ENCODE assay signal across 8 cellular contexts in the genomic region with DNA sequence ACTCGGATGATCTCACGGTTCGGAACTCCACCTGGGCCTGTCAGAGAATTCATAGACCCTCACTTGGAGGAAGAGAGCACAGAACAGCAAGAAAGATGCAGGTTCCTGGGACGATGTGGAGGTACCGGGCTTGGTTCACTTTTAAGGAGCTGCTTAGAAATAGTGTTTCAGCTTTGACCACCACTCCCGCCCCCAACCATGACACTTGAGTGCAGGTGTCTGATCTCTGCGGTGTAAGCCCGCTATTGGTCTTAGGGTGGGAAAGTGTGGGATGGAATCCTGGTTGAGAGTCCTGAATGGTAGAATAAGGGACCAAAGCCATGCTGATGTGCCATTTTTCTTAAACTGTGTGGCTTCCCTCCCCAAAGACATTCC.
DNase-seq lines count a peak whose midpoint lies in the region; ATAC-seq, FAIRE-seq and TF ChIP-seq lines count a peak whose summit lies in the region.
"Had no signal": no experiment of that assay in that cellular context is flagged by ENCODE, and none has a peak within 500 bp of the region (broad histone marks: within the 10 kb centered on the region; RNA-seq: fewer than 3 reads in every experiment).

No MANE protein-coding gene starts in this region.

- no peak overlapping the region for H4K8ac ChIP-seq in H1 (ENCODE audit: extremely low read depth, insufficient read depth, low read length)

- no peak overlapping the region for H2BK5ac ChIP-seq in H1 (ENCODE audit: low read depth, low read length)

- 81% methylated on average over 8 of the region's 8 CpGs; no CpG with 5 or more reads in 1 of the 2 experiments for WGBS in H1 (ENCODE audit: extremely low coverage in 1 of 2, insufficient coverage in 1 of 2, insufficient read length in 1 of 2, insufficient replicate concordance in 2 of 2, low coverage in 1 of 2, low lambda C conversion rate in 2 of 2, missing lambda C conversion rate in 1 of 2), 2 experiments
- WGBS in prostate gland = 53% methylated on average over 8 of the region's 8 CpGs

- no peak for ATAC-seq in HG03571 (IDR thresholded peaks at IDR 0.05; ENCODE audit: unreplicated experiment)

- H2BK120ac ChIP-seq in H1 (replicated peaks; ENCODE audit: low read depth, low read length) = no peak overlapping the region

- no peak for TF ChIP-seq POLR2A in Peyer's patch (IDR thresholded peaks at IDR 0.05)
- TF ChIP-seq POLR2A in H1 (IDR thresholded peaks at IDR 0.05; ENCODE audit: control extremely low read depth in 1 of 2, low read depth in 2 of 2, low read length in 2 of 2) = no peak
- no peak for TF ChIP-seq POLR2A in prostate gland (IDR thresholded peaks at IDR 0.05)

- no peak overlapping the region for H4K91ac ChIP-seq in H1 (replicated peaks; ENCODE audit: insufficient read length, low read length)

- H3K23ac ChIP-seq in H1 (ENCODE audit: insufficient read length) = no peak overlapping the region

- H2AK5ac ChIP-seq in H1 (ENCODE audit: low read depth, low read length) = no peak overlapping the region

- peak overlapping the region; percentile 57 for H3K27ac ChIP-seq in DOHH2 (ENCODE audit: low read depth, low read length)
- peak overlapping the region in 3 of 4 donors; percentile 47 to 67 (median 66) for H3K27ac ChIP-seq in Peyer's patch
- H3K27ac ChIP-seq in H1 (ENCODE audit: low read depth, low read length) = no peak overlapping the region
- H3K27ac ChIP-seq in prostate gland = peak overlapping the region; percentile 41 to 49

- POLR2A ChIA-PET in H1 (lab: Charles Lee; ENCODE audit: partially characterized antibody) (no interaction called here), GM10248 (lab: Yijun Ruan, JAX) (interaction anchor here (0.5 kb wide), 1 partner anchor 77 kb away, joined by 3 read pairs; no protein-coding TSS in a partner anchor)

- DNase-seq in Peyer's patch (no peak), H1 (ENCODE audit: low read depth in 1 of 2, low spot score in 2 of 2) (peak in 1 of 2 experiments; percentile 48), prostate gland (ENCODE audit: low spot score) (no peak), GM10248 (ENCODE audit: extremely low spot score) (no peak), NCI-H69 (lab: John Stamatoyannopoulos, UW) (no peak)
- DNase-seq: NCI-H1694 treated with DMSO at 0.1 percent for 48 hours had no signal

- H2BK12ac ChIP-seq in H1 (ENCODE audit: low read depth, low read length) = 0 out of 2 replicates have a peak overlapping the region, but pooled peaks have one; percentile 39

- no peak overlapping the region for H2BK15ac ChIP-seq in H1 (ENCODE audit: low read length)

- H2AFZ ChIP-seq in H1 (ENCODE audit: low read length) = no peak overlapping the region

- CTCF ChIA-PET in H1 (lab: Charles Lee; ENCODE audit: partially characterized antibody) = interaction anchor here (1.0 to 24.3 kb wide), 7 partner anchors 8 to 45 kb away, joined by 3 to 343 read pairs (median 26); no protein-coding TSS in a partner anchor
- CTCF ChIA-PET in GM10248 (lab: Yijun Ruan, JAX) = interaction anchor here (0.9 to 1.5 kb wide), 2 partner anchors 16 to 41 kb away, joined by 4 to 6 read pairs; no protein-coding TSS in a partner anchor

- TF ChIP-seq EP300 in H1 (IDR thresholded peaks at IDR 0.05; ENCODE audit: borderline replicate concordance in 1 of 2, low read depth in 2 of 2, low read length in 2 of 2) = no peak

- H3K14ac ChIP-seq in H1 (ENCODE audit: insufficient read length) = no peak overlapping the region

- no peak overlapping the region for H3K56ac ChIP-seq in H1 (replicated peaks; ENCODE audit: insufficient read length, low read depth, low read length)

- H4K20me1 ChIP-seq in DOHH2 (ENCODE audit: control insufficient read depth, insufficient read depth, low read depth, low read length) = no peaks in the 10 kb centered on the region
- no peaks in the 10 kb centered on the region for H4K20me1 ChIP-seq in H1 (replicated peaks in 1 of 2; ENCODE audit: control insufficient read depth in 1 of 2, insufficient read depth in 2 of 2, low read length in 2 of 2)

- H3K79me1 ChIP-seq in H1 (ENCODE audit: low read depth, low read length) = no peaks in the 10 kb centered on the region

- H3K27me3 ChIP-seq in DOHH2 (ENCODE audit: control insufficient read depth, low read length) = no peaks in the 10 kb centered on the region
- peaks cover 0 to 25% of the 10 kb centered on the region in 2 donors for H3K27me3 ChIP-seq in Peyer's patch
- H3K27me3 ChIP-seq in H1 (replicated peaks in 1 of 4; ENCODE audit: control insufficient read depth in 3 of 4, extremely low read depth in 1 of 4, insufficient read depth in 3 of 4, low read length in 3 of 4) = peaks cover 0 to 12% (median 7%) of the 10 kb centered on the region in 4 experiments; a peak in 4 of 7 replicates
- peaks cover 22% of the 10 kb centered on the region for H3K27me3 ChIP-seq in prostate gland (replicated peaks; ENCODE audit: insufficient read depth)

- TF ChIP-seq RAD21 in H1 (IDR thresholded peaks at IDR 0.05 in 1 of 2, conservative IDR thresholded peaks at IDR 0.05 in 1 of 2; ENCODE audit: low read depth in 2 of 2, low read length in 2 of 2) = no peak

- H3K9me2 ChIP-seq in DOHH2 (replicated peaks; ENCODE audit: control insufficient read depth, low read length) = no peaks in the 10 kb centered on the region

- FAIRE-seq in H1 (lab: Jason Lieb, UNC) = no peak

- H3K4ac ChIP-seq in H1 (replicated peaks; ENCODE audit: insufficient read length, low read depth, low read length) = no peak overlapping the region

- peaks cover 55% of the 10 kb centered on the region for H3K4me1 ChIP-seq in DOHH2 (ENCODE audit: control insufficient read depth, low read length)
- H3K4me1 ChIP-seq in Peyer's patch = peaks cover 0 to 19% (median 5%) of the 10 kb centered on the region in 4 donors
- peaks cover 0 to 12% (median 10%) of the 10 kb centered on the region in 4 experiments; a peak in 6 of 7 replicates for H3K4me1 ChIP-seq in H1 (replicated peaks in 1 of 4; ENCODE audit: control insufficient read depth in 3 of 4, insufficient read depth in 4 of 4, low read length in 3 of 4)
- no peaks in the 10 kb centered on the region for H3K4me1 ChIP-seq in prostate gland (replicated peaks)

- peaks cover 5% of the 10 kb centered on the region; the same call in 1 of the 2 replicates for H3K23me2 ChIP-seq in H1 (ENCODE audit: low read depth, low read length)

- no peak overlapping the region for H2BK20ac ChIP-seq in H1 (ENCODE audit: low read length)

- H3K36me3 ChIP-seq in DOHH2 (ENCODE audit: control insufficient read depth, low read length) (no peaks in the 10 kb centered on the region), Peyer's patch (no peaks in the 10 kb centered on the region), H1 (ENCODE audit: control insufficient read depth in 2 of 4, insufficient read depth in 4 of 4, low read length in 3 of 4) (no peaks in the 10 kb centered on the region), prostate gland (no peaks in the 10 kb centered on the region)

- H3K4me3 ChIP-seq in DOHH2 (ENCODE audit: low read length) = peak overlapping the region; percentile 64
- H3K4me3 ChIP-seq in Peyer's patch = peak overlapping the region in 1 of 4 donors; percentile 41
- no peak overlapping the region for H3K4me3 ChIP-seq in H1 (ENCODE audit: extremely low read depth in 1 of 4, insufficient read depth in 2 of 4, low read depth in 3 of 4, low read length in 4 of 4)
- peak overlapping the region in 1 of 2 donors; percentile 17 for H3K4me3 ChIP-seq in prostate gland

- peaks cover 7% of the 10 kb centered on the region for H3F3A ChIP-seq in DOHH2 (ENCODE audit: control insufficient read depth, insufficient read depth)

- H3K4me2 ChIP-seq in DOHH2 (ENCODE audit: low read length) (peak overlapping the region; percentile 75), H1 (ENCODE audit: insufficient read depth in 1 of 2, low read depth in 2 of 2, low read length in 2 of 2) (no peak overlapping the region)

- H3K18ac ChIP-seq in H1 (ENCODE audit: extremely low read depth, low read length) = no peak overlapping the region; the same call in 1 of the 2 replicates

- TF ChIP-seq CTCF in DOHH2 (IDR thresholded peaks at IDR 0.05; ENCODE audit: low read depth, low read length, poor library complexity, severe bottlenecking) (no peak), Peyer's patch (IDR thresholded peaks at IDR 0.05) (no peak), H1 (IDR thresholded peaks at IDR 0.05; ENCODE audit: control extremely low read depth in 1 of 3, insufficient read depth in 1 of 3, low read depth in 1 of 3, low read length in 3 of 3) (no peak), prostate gland (IDR thresholded peaks at IDR 0.05) (no peak), GM10248 (IDR thresholded peaks at IDR 0.05; ENCODE audit: control extremely low read depth, extremely low read depth, low read depth, missing control alignments) (no peak)

- no peak overlapping the region for H4K5ac ChIP-seq in H1 (ENCODE audit: insufficient read length, low read depth, low read length)

- H3K9me3 ChIP-seq in DOHH2 (ENCODE audit: control insufficient read depth, insufficient read depth, low read length) (no peaks in the 10 kb centered on the region), Peyer's patch (no peaks in the 10 kb centered on the region), H1 (ENCODE audit: insufficient read depth in 2 of 2, low read depth in 1 of 2, low read length in 1 of 2) (no peaks in the 10 kb centered on the region), prostate gland (no peaks in the 10 kb centered on the region)

- no peak overlapping the region for H3K9ac ChIP-seq in H1 (replicated peaks in 1 of 4; ENCODE audit: extremely low read depth in 1 of 4, low read depth in 3 of 4, low read length in 3 of 4)

- H3K79me2 ChIP-seq in DOHH2 (ENCODE audit: control insufficient read depth, low read length) (no peaks in the 10 kb centered on the region), H1 (ENCODE audit: control insufficient read depth in 1 of 2, insufficient read depth in 2 of 2, low read length in 2 of 2) (no peaks in the 10 kb centered on the region)

- intact Hi-C loops in prostate gland (cut with DNase I) = no loop called here

TF ChIP-seq in H1, 55 proteins besides CTCF, POLR2A, EP300 and RAD21 (continues in another document):
- no peak for TF ChIP-seq CREB1 (IDR thresholded peaks at IDR 0.05)
- no peak for TF ChIP-seq SAP30 (IDR thresholded peaks at IDR 0.05; ENCODE audit: insufficient read depth, insufficient replicate concordance, low read length)
- TF ChIP-seq ASH2L (IDR thresholded peaks at IDR 0.05; ENCODE audit: low read length) = no peak
- TF ChIP-seq PHF8 (conservative IDR thresholded peaks at IDR 0.05; ENCODE audit: low read depth, low read length) = no peak
- no peak for TF ChIP-seq EZH2 (IDR thresholded peaks at IDR 0.05; ENCODE audit: low read depth, low read length, severe bottlenecking)
- no peak for TF ChIP-seq NRF1 (IDR thresholded peaks at IDR 0.05; ENCODE audit: low read depth, low read length)
- TF ChIP-seq, protein P1, sequence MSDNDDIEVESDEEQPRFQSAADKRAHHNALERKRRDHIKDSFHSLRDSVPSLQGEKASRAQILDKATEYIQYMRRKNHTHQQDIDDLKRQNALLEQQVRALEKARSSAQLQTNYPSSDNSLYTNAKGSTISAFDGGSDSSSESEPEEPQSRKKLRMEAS (IDR thresholded peaks at IDR 0.05) = no peak
- TF ChIP-seq SIRT6 (IDR thresholded peaks at IDR 0.05; ENCODE audit: low read length) = no peak
- no peak for TF ChIP-seq RNF2 (IDR thresholded peaks at IDR 0.05; ENCODE audit: borderline replicate concordance, low read depth, low read length, missing control alignments, poor library complexity, severe bottlenecking)
- TF ChIP-seq YY1 (IDR thresholded peaks at IDR 0.05; ENCODE audit: low read depth, low read length) = no peak
